ENCODE assay signal across 13 cellular contexts in genomic region chr3:70832035-70832795, GRCh38.
DNase-seq lines count a peak whose midpoint lies in the region; ATAC-seq and TF ChIP-seq lines count a peak whose summit lies in the region.
"Had no signal": no experiment of that assay in that cellular context is flagged by ENCODE, and none has a peak within 500 bp of the region (broad histone marks: within the 10 kb centered on the region; RNA-seq: fewer than 3 reads in every experiment).

No MANE protein-coding gene starts in this region.

- DNase-seq in SJCRH30, result peak; percentile 59 to 64
- peak; percentile 89 for DNase-seq in fibroblast of pulmonary artery (ENCODE audit: low read depth)
- peak; percentile 30 for DNase-seq in pons (ENCODE audit: low spot score)
- no peak for DNase-seq in natural killer cell
- no peak for DNase-seq in activated CD4-positive, CD25-positive, alpha-beta regulatory T cell treated with anti-CD3 and anti-CD28 coated beads, Interleukin-2, amount 50 U/mL, for 72 hours
- no peak for DNase-seq in NCI-H748 (lab: John Stamatoyannopoulos, UW; ENCODE audit: unreplicated experiment)
- DNase-seq: activated T-cell treated with anti-CD3 and anti-CD28 coated beads, Interleukin-2, amount 50 U/mL, for 72 hours; NCI-H345; stimulated activated CD4-positive, alpha-beta T cell treated with anti-CD3 and anti-CD28 coated beads, Interleukin-4, amount 100 ng/mL, for 24 hours had no signal

- H3K4me1 Mint-ChIP-seq in natural killer cell, result no peaks in the 10 kb centered on the region

- peak overlapping the region; percentile 16; the same call in 1 of the 2 replicates for H3K4me2 ChIP-seq in BLaER1

- TF ChIP-seq CTCF in fibroblast of pulmonary artery (IDR thresholded peaks at IDR 0.05; ENCODE audit: low read length, missing control alignments) (no peak), natural killer cell (IDR thresholded peaks at IDR 0.05) (no peak)

- peaks cover 7% of the 10 kb centered on the region; the same call in 1 of the 2 replicates for H3K4me1 ChIP-seq in BLaER1
- peaks cover 9% of the 10 kb centered on the region for H3K4me1 ChIP-seq in SJCRH30

- ATAC-seq in natural killer cell (no peak), HG03457 (IDR thresholded peaks at IDR 0.05; ENCODE audit: unreplicated experiment) (no peak)
- ATAC-seq: activated T-cell treated with anti-CD3 and anti-CD28 coated beads, Interleukin-2, amount 50 U/mL, for 72 hours had no signal

- H3K9me3 ChIP-seq in BLaER1 (no peaks in the 10 kb centered on the region), SJCRH30 (replicated peaks) (no peaks in the 10 kb centered on the region)

- H3K36me3 ChIP-seq in BLaER1, result no peaks in the 10 kb centered on the region
- H3K36me3 ChIP-seq in SJCRH30, result no peaks in the 10 kb centered on the region

- H3K27me3 Mint-ChIP-seq in natural killer cell (ENCODE audit: low read depth in 2 of 2), result peaks cover 0 to 6% of the 10 kb centered on the region in 2 donors

- H3K9me3 Mint-ChIP-seq in natural killer cell, result no peaks in the 10 kb centered on the region
- H3K9me3 Mint-ChIP-seq: activated T-cell treated with anti-CD3 and anti-CD28 coated beads, Interleukin-2, amount 50 U/mL, for 72 hours; T-helper 1 cell treated with Interleukin-12 subunit alpha and Interleukin-12 subunit beta and Interleukin-4 antibody, amounts not matched to agents 30 μg/mL and 1 μg/mL, for 36 hours had no signal

- no peak overlapping the region for H3K9ac ChIP-seq in BLaER1

- no peaks in the 10 kb centered on the region for H3K36me3 Mint-ChIP-seq in natural killer cell

- H3K27ac ChIP-seq in BLaER1, result no peak overlapping the region
- H3K27ac ChIP-seq in SJCRH30, result peak overlapping the region; percentile 71
- H3K27ac ChIP-seq: epithelial cell of prostate had no signal

- H4K20me1 ChIP-seq in BLaER1, result no peaks in the 10 kb centered on the region

- H3K4me3 ChIP-seq in BLaER1 (no peak overlapping the region), SJCRH30 (no peak overlapping the region), fibroblast of pulmonary artery (replicated peaks; ENCODE audit: low read depth, low read length) (no peak overlapping the region)

- no peak overlapping the region for H3K27ac Mint-ChIP-seq in natural killer cell
- H3K27ac Mint-ChIP-seq: activated T-cell treated with anti-CD3 and anti-CD28 coated beads, Interleukin-2, amount 50 U/mL, for 72 hours; T-helper 1 cell treated with Interleukin-12 subunit alpha and Interleukin-12 subunit beta and Interleukin-4 antibody, amounts not matched to agents 30 μg/mL and 1 μg/mL, for 36 hours had no signal

- intact Hi-C loops in natural killer cell (cut with micrococcal nuclease), result no loop called here

- H3K27me3 ChIP-seq in BLaER1 (no peaks in the 10 kb centered on the region), SJCRH30 (no peaks in the 10 kb centered on the region)

- no peak overlapping the region for H3K4me3 Mint-ChIP-seq in natural killer cell
- H3K4me3 Mint-ChIP-seq: activated T-cell treated with anti-CD3 and anti-CD28 coated beads, Interleukin-2, amount 50 U/mL, for 72 hours; T-helper 1 cell treated with Interleukin-12 subunit alpha and Interleukin-12 subunit beta and Interleukin-4 antibody, amounts not matched to agents 30 μg/mL and 1 μg/mL, for 36 hours had no signal

Comparison
In these comparisons a context has a peak if more than half of its experiments do, and no peak if none do; other contexts are left out.
1. DNase-seq: peak in SJCRH30 (2 of 2), fibroblast of pulmonary artery (single experiment) and pons (single experiment); none in natural killer cell (single experiment), activated CD4-positive, CD25-positive, alpha-beta regulatory T cell treated with anti-CD3 and anti-CD28 coated beads, Interleukin-2, amount 50 U/mL, for 72 hours (single experiment) and NCI-H748 (single experiment).